Comparison of ENCODE assay signal across 13 cellular contexts in the genomic region with DNA sequence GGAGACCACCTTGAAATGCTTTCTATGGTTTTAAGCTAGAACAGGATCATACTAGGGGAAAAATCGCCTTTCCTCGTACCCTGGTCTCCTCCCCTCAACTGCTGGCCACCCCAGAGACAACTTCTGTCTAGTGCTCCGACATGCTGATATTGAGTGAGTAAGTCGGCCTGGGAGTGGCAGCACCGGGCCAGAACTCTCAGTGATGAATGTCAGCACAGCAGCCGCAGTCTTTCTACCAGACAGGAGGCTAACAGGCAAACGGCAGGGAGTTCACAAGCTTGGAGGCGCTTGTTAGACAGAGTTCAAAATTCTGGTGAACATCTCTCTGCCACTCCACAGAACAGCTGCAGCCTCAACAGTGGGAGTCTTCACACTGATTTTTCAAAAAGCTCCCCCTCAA.
DNase-seq lines count a peak whose midpoint lies in the region; ATAC-seq, FAIRE-seq and TF ChIP-seq lines count a peak whose summit lies in the region.
"Had no signal": no experiment of that assay in that cellular context is flagged by ENCODE, and none has a peak within 500 bp of the region (broad histone marks: within the 10 kb centered on the region; RNA-seq: fewer than 3 reads in every experiment).

No MANE protein-coding gene starts in this region.

- dilution Hi-C loops in endothelial cell of umbilical vein (cut with MboI; ENCODE audit: extremely low pct_ligation_motif_present, low sequenced_read_pairs): no loop called here

- POLR2A ChIA-PET in endothelial cell of umbilical vein (lab: Charles Lee): no interaction called here

- H3K27me3 ChIP-seq in endothelial cell of umbilical vein (ENCODE audit: control insufficient read depth in 2 of 2, insufficient read depth in 2 of 2, low read length in 2 of 2) (no peaks in the 10 kb centered on the region), testis (no peaks in the 10 kb centered on the region)

- H3K27ac ChIP-seq in endothelial cell of umbilical vein (ENCODE audit: insufficient read depth, low read depth, low read length): no peak overlapping the region
- no peak overlapping the region for H3K27ac ChIP-seq in testis

- intact Hi-C loops in endothelial cell of umbilical vein (cut with micrococcal nuclease) (no loop called here), testis (cut with DNase I; ENCODE audit: low total_unique reads) (no loop called here)

- no peaks in the 10 kb centered on the region for H4K20me1 ChIP-seq in endothelial cell of umbilical vein (replicated peaks; ENCODE audit: control insufficient read depth, extremely low read depth, insufficient read depth, low read length)

- no peak overlapping the region for H3K9ac ChIP-seq in endothelial cell of umbilical vein (replicated peaks; ENCODE audit: extremely low read depth, insufficient read depth, low read length)

- H3K9me3 ChIP-seq in endothelial cell of umbilical vein (replicated peaks; ENCODE audit: control insufficient read depth, insufficient read depth, low read length) (no peaks in the 10 kb centered on the region), testis (no peaks in the 10 kb centered on the region)

- no peaks in the 10 kb centered on the region for H3K9me1 ChIP-seq in endothelial cell of umbilical vein (replicated peaks; ENCODE audit: control insufficient read depth, extremely low read depth, insufficient read depth, low read length)

- no peak overlapping the region for H3K4me2 ChIP-seq in endothelial cell of umbilical vein (ENCODE audit: insufficient read depth, low read length)

- no TSS peak for BruUV-seq in endothelial cell of umbilical vein (replicated peaks; lab: Mats Ljungman, UMichigan)

- no peaks in the 10 kb centered on the region for H3K79me2 ChIP-seq in endothelial cell of umbilical vein (ENCODE audit: control insufficient read depth, insufficient read depth, low read length)

- no peak for FAIRE-seq in endothelial cell of umbilical vein (lab: Jason Lieb, UNC)
- FAIRE-seq: islet of Langerhans had no signal

- CTCF ChIA-PET in endothelial cell of umbilical vein (lab: Charles Lee): no interaction called here

- DNase-seq in M059J (ENCODE audit: low read depth): peak; percentile 15
- DNase-seq in endothelial cell of umbilical vein (ENCODE audit: low read depth, low spot score): peak; percentile 8
- peak; percentile 42 for DNase-seq in kidney tubule cell (ENCODE audit: low spot score)
- peak; percentile 77 for DNase-seq in testis
- no peak for DNase-seq in NCI-H774 (lab: John Stamatoyannopoulos, UW)
- no peak for DNase-seq in stimulated activated CD4-positive, alpha-beta T cell treated with anti-CD3 and anti-CD28 coated beads, Interleukin-1b, Interleukin-23, amount 100 ng/mL, for 48 hours
- DNase-seq: activated CD8-positive, alpha-beta memory T cell treated with anti-CD3 and anti-CD28 coated beads, Interleukin-2, amount 50 U/mL, for 48 hours; DMS53; stimulated activated CD4-positive, alpha-beta T cell treated with anti-CD3 and anti-CD28 coated beads, Interleukin-15, amount 100 ng/mL, for 24 hours; stimulated activated naive CD8-positive, alpha-beta T cell treated with anti-CD3 and anti-CD28 coated beads, Interleukin-15, amount 100 ng/mL, for 72 hours had no signal

- no peak for ATAC-seq in GM18519 (IDR thresholded peaks at IDR 0.05; ENCODE audit: low FRiP score, unreplicated experiment)
- no peak for ATAC-seq in GM21737 (IDR thresholded peaks at IDR 0.05; ENCODE audit: unreplicated experiment)
- ATAC-seq: stimulated activated naive CD8-positive, alpha-beta T cell treated with anti-CD3 and anti-CD28 coated beads, Interleukin-15, amount 100 ng/mL, for 72 hours had no signal

- WGBS in testis, 2 donors: 22 to 27% methylated on average over 8 of the region's 8 CpGs

- TF ChIP-seq CTCF in endothelial cell of umbilical vein (IDR thresholded peaks at IDR 0.05; ENCODE audit: extremely low read depth in 1 of 2, insufficient read depth in 1 of 2, low read depth in 1 of 2, low read length in 2 of 2) (no peak), testis (IDR thresholded peaks at IDR 0.05) (no peak)

- no peaks in the 10 kb centered on the region for H3K4me1 ChIP-seq in endothelial cell of umbilical vein (ENCODE audit: control insufficient read depth, extremely low read depth, insufficient read depth, low read length)
- H3K4me1 ChIP-seq in testis: no peaks in the 10 kb centered on the region

- no peaks in the 10 kb centered on the region for H3K36me3 ChIP-seq in endothelial cell of umbilical vein (ENCODE audit: control insufficient read depth in 2 of 2, extremely low read depth in 1 of 2, insufficient read depth in 2 of 2, low read length in 2 of 2)
- H3K36me3 ChIP-seq in testis (ENCODE audit: low read depth, missing control alignments): no peaks in the 10 kb centered on the region

- H3K4me3 ChIP-seq in endothelial cell of umbilical vein (replicated peaks in 1 of 3; ENCODE audit: insufficient read depth in 1 of 3, low read depth in 1 of 3, low read length in 3 of 3): no peak overlapping the region
- no peak overlapping the region for H3K4me3 ChIP-seq in testis

- H2AFZ ChIP-seq in endothelial cell of umbilical vein (ENCODE audit: low read depth, low read length): no peak overlapping the region

- TF ChIP-seq POLR2A in endothelial cell of umbilical vein (IDR thresholded peaks at IDR 0.05; ENCODE audit: low read depth, low read length): no peak
- no peak for TF ChIP-seq POLR2A in testis (IDR thresholded peaks at IDR 0.05)

TF ChIP-seq in endothelial cell of umbilical vein, 7 proteins besides CTCF, POLR2A, EP300 and RAD21:
- no peak for TF ChIP-seq MYC (IDR thresholded peaks at IDR 0.05; ENCODE audit: low read depth, low read length)
- no peak for TF ChIP-seq POLR2AphosphoS5 (IDR thresholded peaks at IDR 0.05; ENCODE audit: insufficient read depth, low read depth, low read length)
- no peak for TF ChIP-seq EZH2 (IDR thresholded peaks at IDR 0.05; ENCODE audit: borderline replicate concordance, low read depth, low read length, severe bottlenecking)
- no peak for TF ChIP-seq GATA2 (IDR thresholded peaks at IDR 0.05; ENCODE audit: insufficient read depth, insufficient read length, low read depth, low read length)
- TF ChIP-seq FOS (IDR thresholded peaks at IDR 0.05; ENCODE audit: borderline replicate concordance, insufficient read depth, low read length): no peak
- TF ChIP-seq, protein P1, sequence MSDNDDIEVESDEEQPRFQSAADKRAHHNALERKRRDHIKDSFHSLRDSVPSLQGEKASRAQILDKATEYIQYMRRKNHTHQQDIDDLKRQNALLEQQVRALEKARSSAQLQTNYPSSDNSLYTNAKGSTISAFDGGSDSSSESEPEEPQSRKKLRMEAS (IDR thresholded peaks at IDR 0.05; ENCODE audit: insufficient read depth, insufficient read length): no peak
- no peak for TF ChIP-seq JUN (IDR thresholded peaks at IDR 0.05; ENCODE audit: borderline replicate concordance, insufficient read depth, insufficient read length, low read depth)
TF ChIP-seq in endothelial cell of umbilical vein: peak in this region for 0.

Comparison
In these comparisons a context has a peak if more than half of its experiments do, and no peak if none do; other contexts are left out.
1. DNase-seq: peak in M059J (single experiment), endothelial cell of umbilical vein (single experiment), kidney tubule cell (single experiment) and testis (single experiment); none in NCI-H774 (single experiment) and stimulated activated CD4-positive, alpha-beta T cell treated with anti-CD3 and anti-CD28 coated beads, Interleukin-1b, Interleukin-23, amount 100 ng/mL, for 48 hours (single experiment).